ENCODE assay signal across 1 cellular context in genomic region chr3:4503050-4503449, GRCh38.
TF ChIP-seq lines count a peak whose summit lies in the region.

No MANE protein-coding gene starts in this region.

TF ChIP-seq in SK-N-SH, 30 proteins besides CTCF, POLR2A, EP300 and RAD21 (continued from another document):
- TF ChIP-seq SMC3 (IDR thresholded peaks at IDR 0.05; ENCODE audit: low read depth, low read length): no peak
- TF ChIP-seq EZH2phosphoT487 (IDR thresholded peaks at IDR 0.05; ENCODE audit: borderline replicate concordance, low read depth): no peak
- no peak for TF ChIP-seq GABPA (IDR thresholded peaks at IDR 0.05; ENCODE audit: low read depth)
- TF ChIP-seq, protein P1, sequence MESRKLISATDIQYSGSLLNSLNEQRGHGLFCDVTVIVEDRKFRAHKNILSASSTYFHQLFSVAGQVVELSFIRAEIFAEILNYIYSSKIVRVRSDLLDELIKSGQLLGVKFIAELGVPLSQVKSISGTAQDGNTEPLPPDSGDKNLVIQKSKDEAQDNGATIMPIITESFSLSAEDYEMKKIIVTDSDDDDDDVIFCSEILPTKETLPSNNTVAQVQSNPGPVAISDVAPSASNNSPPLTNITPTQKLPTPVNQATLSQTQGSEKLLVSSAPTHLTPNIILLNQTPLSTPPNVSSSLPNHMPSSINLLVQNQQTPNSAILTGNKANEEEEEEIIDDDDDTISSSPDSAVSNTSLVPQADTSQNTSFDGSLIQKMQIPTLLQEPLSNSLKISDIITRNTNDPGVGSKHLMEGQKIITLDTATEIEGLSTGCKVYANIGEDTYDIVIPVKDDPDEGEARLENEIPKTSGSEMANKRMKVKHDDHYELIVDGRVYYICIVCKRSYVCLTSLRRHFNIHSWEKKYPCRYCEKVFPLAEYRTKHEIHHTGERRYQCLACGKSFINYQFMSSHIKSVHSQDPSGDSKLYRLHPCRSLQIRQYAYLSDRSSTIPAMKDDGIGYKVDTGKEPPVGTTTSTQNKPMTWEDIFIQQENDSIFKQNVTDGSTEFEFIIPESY (IDR thresholded peaks at IDR 0.05; ENCODE audit: borderline replicate concordance, low read depth): no peak
